Comparison of ENCODE assay signal across 9 cellular contexts in genomic region chr19:58514564-58515020, GRCh38. TPM values are rescaled to one million over a fixed set of nuclear protein-coding genes. Genes with fewer than 3 reads are reported as not detected.
DNase-seq lines count a peak whose midpoint lies in the region; ATAC-seq, FAIRE-seq and TF ChIP-seq lines count a peak whose summit lies in the region.
"Had no signal": no experiment of that assay in that cellular context is flagged by ENCODE, and none has a peak within 500 bp of the region (broad histone marks: within the 10 kb centered on the region; RNA-seq: fewer than 3 reads in every experiment).

No MANE protein-coding gene starts in this region.

- H3K9me3 ChIP-seq in keratinocyte (ENCODE audit: control insufficient read depth, low read depth, low read length), result no peaks in the 10 kb centered on the region
- no peaks in the 10 kb centered on the region for H3K9me3 ChIP-seq in suprapubic skin

- ATAC-seq in HG02840 (IDR thresholded peaks at IDR 0.05; ENCODE audit: low FRiP score, unreplicated experiment), result no peak

- H4K20me1 ChIP-seq in keratinocyte (ENCODE audit: control insufficient read depth, extremely low read depth, insufficient read depth, low read length), result no peaks in the 10 kb centered on the region

- H3K9ac ChIP-seq in keratinocyte (ENCODE audit: control insufficient read depth, extremely low read depth, insufficient read depth, low read length), result peak overlapping the region; percentile 74

- TF ChIP-seq POLR2A in suprapubic skin (IDR thresholded peaks at IDR 0.05), result no peak

- H3K36me3 ChIP-seq in keratinocyte (ENCODE audit: control insufficient read depth in 2 of 2, extremely low read depth in 1 of 2, insufficient read depth in 2 of 2, low read length in 2 of 2) (peaks cover 5 to 12% of the 10 kb centered on the region in 2 experiments), suprapubic skin (peaks cover 20% of the 10 kb centered on the region)

- H3K36me3 Mint-ChIP-seq in activated T-cell treated with anti-CD3 and anti-CD28 coated beads, Interleukin-2, amount 50 U/mL, for 24 hours (ENCODE audit: low read depth), result peaks cover 51% of the 10 kb centered on the region
- H3K36me3 Mint-ChIP-seq in activated naive CD8-positive, alpha-beta T cell, result no peaks in the 10 kb centered on the region

- no peak for DNase-seq in activated T-cell treated with anti-CD3 and anti-CD28 coated beads, Interleukin-2, amount 50 U/mL, for 24 hours
- DNase-seq in activated T-cell treated with anti-CD3 and anti-CD28 coated beads, Interleukin-2, amount 50 U/mL, for 1 hour, result no peak
- DNase-seq in keratinocyte (ENCODE audit: low read depth, low spot score) (no peak), suprapubic skin (ENCODE audit: low spot score in 2 of 2) (no peak), NCI-H2227 (lab: John Stamatoyannopoulos, UW; ENCODE audit: unreplicated experiment) (no peak)
- no peak for DNase-seq in activated CD4-positive, CD25-positive, alpha-beta regulatory T cell treated with anti-CD3 and anti-CD28 coated beads, Interleukin-2, amount 50 U/mL, for 72 hours

- no peaks in the 10 kb centered on the region for H3K27me3 Mint-ChIP-seq in activated T-cell treated with anti-CD3 and anti-CD28 coated beads, Interleukin-2, amount 50 U/mL, for 24 hours
- no peaks in the 10 kb centered on the region for H3K27me3 Mint-ChIP-seq in activated naive CD8-positive, alpha-beta T cell

- H3K27ac ChIP-seq in keratinocyte (ENCODE audit: control insufficient read depth, insufficient read depth, low read length) (peak overlapping the region; percentile 40), suprapubic skin (peak overlapping the region; percentile 31)

- TF ChIP-seq EP300 in suprapubic skin (IDR thresholded peaks at IDR 0.05), result no peak

- H3K9me3 Mint-ChIP-seq in activated T-cell treated with anti-CD3 and anti-CD28 coated beads, Interleukin-2, amount 50 U/mL, for 24 hours, result no peaks in the 10 kb centered on the region
- no peaks in the 10 kb centered on the region for H3K9me3 Mint-ChIP-seq in activated naive CD8-positive, alpha-beta T cell (ENCODE audit: low read depth)

- H3K4me3 ChIP-seq in keratinocyte (ENCODE audit: control insufficient read depth in 2 of 3, extremely low read depth in 1 of 3, insufficient read depth in 2 of 3, low read depth in 1 of 3, low read length in 3 of 3), result peak overlapping the region; percentile 45 to 78 (median 68)
- H3K4me3 ChIP-seq in suprapubic skin, result peak overlapping the region; percentile 42

- 45% methylated on average over 3 of the region's 3 CpGs for WGBS in suprapubic skin

- no peaks in the 10 kb centered on the region for H3K9me1 ChIP-seq in keratinocyte (ENCODE audit: control insufficient read depth, extremely low read depth, insufficient read depth, low read length)

- dilution Hi-C loops in keratinocyte (cut with MboI; ENCODE audit: extremely low pct_ligation_motif_present, low sequenced_read_pairs), result no loop called here

- no peak overlapping the region for H2AFZ ChIP-seq in keratinocyte (ENCODE audit: control insufficient read depth, low read length)

- peak overlapping the region; percentile 92 for H3K27ac Mint-ChIP-seq in activated T-cell treated with anti-CD3 and anti-CD28 coated beads, Interleukin-2, amount 50 U/mL, for 24 hours
- H3K27ac Mint-ChIP-seq in activated naive CD8-positive, alpha-beta T cell, result peak overlapping the region; percentile 83

- H3K4me2 ChIP-seq in keratinocyte (ENCODE audit: control insufficient read depth, extremely low read depth, insufficient read depth, low read depth, low read length), result peak overlapping the region; percentile 91

- peaks cover 47% of the 10 kb centered on the region for H3K79me2 ChIP-seq in keratinocyte (ENCODE audit: control insufficient read depth, insufficient read depth, low read length)

- peaks cover 38% of the 10 kb centered on the region for H3K4me1 Mint-ChIP-seq in activated T-cell treated with anti-CD3 and anti-CD28 coated beads, Interleukin-2, amount 50 U/mL, for 24 hours (ENCODE audit: low read depth)
- H3K4me1 Mint-ChIP-seq in activated naive CD8-positive, alpha-beta T cell (ENCODE audit: low read depth), result peaks cover 39% of the 10 kb centered on the region

- no peak for TF ChIP-seq CTCF in keratinocyte (optimal IDR thresholded peaks at IDR 0.05 in 1 of 3, IDR thresholded peaks at IDR 0.05 in 1 of 3, conservative IDR thresholded peaks at IDR 0.05 in 1 of 3; ENCODE audit: extremely low read depth in 1 of 3, insufficient read depth in 2 of 3, low read length in 3 of 3)
- no peak for TF ChIP-seq CTCF in suprapubic skin (IDR thresholded peaks at IDR 0.05)

- FAIRE-seq in keratinocyte (lab: Jason Lieb, UNC), result no peak
- FAIRE-seq: colon had no signal

- peaks cover 16% of the 10 kb centered on the region for H3K4me1 ChIP-seq in keratinocyte (ENCODE audit: control insufficient read depth, extremely low read depth, insufficient read depth, low read length)
- H3K4me1 ChIP-seq in suprapubic skin, result peaks cover 56% of the 10 kb centered on the region

- peak overlapping the region; percentile 88 for H3K4me3 Mint-ChIP-seq in activated T-cell treated with anti-CD3 and anti-CD28 coated beads, Interleukin-2, amount 50 U/mL, for 24 hours
- H3K4me3 Mint-ChIP-seq in activated naive CD8-positive, alpha-beta T cell, result peak overlapping the region; percentile 89

- no peaks in the 10 kb centered on the region for H3K27me3 ChIP-seq in keratinocyte (ENCODE audit: control insufficient read depth, extremely low read depth, insufficient read depth, low read length)
- no peaks in the 10 kb centered on the region for H3K27me3 ChIP-seq in suprapubic skin

RNA-seq across cellular contexts. Expression of gene SLC27A5, which starts 2.8 kb away (rescaled TPM):
- 13.4 to 15.4 TPM (median 14.7 TPM) in 3 replicates for polyA plus RNA-seq in keratinocyte
- polyA plus RNA-seq in keratinocyte (2011; ENCODE audit: low read depth), result 1.9 TPM
- polyA plus RNA-seq in keratinocyte (2011; cell fraction: cytosol; rRNA removed), result 7.9 and 16.2 TPM in 2 replicates
- 5.5 and 8.2 TPM in 2 replicates for polyA plus RNA-seq in keratinocyte (2011; cell fraction: nucleus; rRNA removed)
- polyA plus RNA-seq in keratinocyte (2012; ENCODE audit: low replicate concordance), result 11.7 and 22.5 TPM in 2 replicates
- polyA minus RNA-seq in keratinocyte, result 14.4 to 33.3 TPM (median 19.7 TPM) in 3 replicates
- polyA minus RNA-seq in keratinocyte (2011; cell fraction: cytosol; rRNA and poly(A)+ RNA removed), result 18.8 TPM
- 4.1 and 5.6 TPM in 2 replicates for polyA minus RNA-seq in keratinocyte (2011; cell fraction: nucleus; rRNA and poly(A)+ RNA removed)
- 10 to 100 TPM in 2 of 4 donors, 1 to 10 TPM in 2; 2.1 to 19.1 (median 10.7) TPM for total RNA-seq in suprapubic skin

RNA-seq across cellular contexts. Expression of gene ZBTB45, which starts 5.0 kb away (rescaled TPM):
- polyA plus RNA-seq in keratinocyte, result 3.1 to 8.2 TPM (median 4.6 TPM) in 3 replicates
- polyA plus RNA-seq in keratinocyte (2011; ENCODE audit: low read depth), result 2.3 TPM
- polyA plus RNA-seq in keratinocyte (2011; cell fraction: cytosol; rRNA removed), result 2.9 and 8.6 TPM in 2 replicates
- polyA plus RNA-seq in keratinocyte (2011; cell fraction: nucleus; rRNA removed), result 8.5 and 12.5 TPM in 2 replicates
- polyA plus RNA-seq in keratinocyte (2012; ENCODE audit: low replicate concordance), result 7.5 and 14.9 TPM in 2 replicates
- polyA minus RNA-seq in keratinocyte, result 2.6 to 12.6 TPM (median 3.4 TPM) in 3 replicates
- 15.7 TPM for polyA minus RNA-seq in keratinocyte (2011; cell fraction: cytosol; rRNA and poly(A)+ RNA removed)
- polyA minus RNA-seq in keratinocyte (2011; cell fraction: nucleus; rRNA and poly(A)+ RNA removed), result 9.2 and 10.1 TPM in 2 replicates
- 10 to 100 TPM in 3 of 4 donors, 1 to 10 TPM in 1; 6.7 to 20.7 (median 15.8) TPM for total RNA-seq in suprapubic skin

RNA-seq across cellular contexts. Expression of gene TRIM28, which starts 29.3 kb away (rescaled TPM):
- 290 to 316 TPM (median 298 TPM) in 3 replicates for polyA plus RNA-seq in keratinocyte
- polyA plus RNA-seq in keratinocyte (2011; ENCODE audit: low read depth), result 166 TPM
- polyA plus RNA-seq in keratinocyte (2011; cell fraction: cytosol; rRNA removed), result 199 and 380 TPM in 2 replicates
- polyA plus RNA-seq in keratinocyte (2011; cell fraction: nucleus; rRNA removed), result 344 and 506 TPM in 2 replicates
- polyA plus RNA-seq in keratinocyte (2012; ENCODE audit: low replicate concordance), result 355 and 492 TPM in 2 replicates
- polyA minus RNA-seq in keratinocyte, result 1,017 to 2,182 TPM (median 1,062 TPM) in 3 replicates
- 738 TPM for polyA minus RNA-seq in keratinocyte (2011; cell fraction: cytosol; rRNA and poly(A)+ RNA removed)
- polyA minus RNA-seq in keratinocyte (2011; cell fraction: nucleus; rRNA and poly(A)+ RNA removed), result 573 and 589 TPM in 2 replicates
- 100 to 1,000 TPM; 334 to 395 (median 360) TPM for total RNA-seq in suprapubic skin

RNA-seq across cellular contexts. Expression of gene ZNF446, which starts 38.4 kb away (rescaled TPM):
- polyA plus RNA-seq in keratinocyte, result 2.1 to 4.7 TPM (median 2.7 TPM) in 3 replicates
- 1.4 TPM for polyA plus RNA-seq in keratinocyte (2011; ENCODE audit: low read depth)
- 1.5 and 3.5 TPM in 2 replicates for polyA plus RNA-seq in keratinocyte (2011; cell fraction: cytosol; rRNA removed)
- 6.4 and 9.9 TPM in 2 replicates for polyA plus RNA-seq in keratinocyte (2011; cell fraction: nucleus; rRNA removed)
- 3.7 and 3.9 TPM in 2 replicates for polyA plus RNA-seq in keratinocyte (2012; ENCODE audit: low replicate concordance)
- polyA minus RNA-seq in keratinocyte, result 1.4 to 3.3 TPM (median 2.3 TPM) in 3 replicates
- 2.1 TPM for polyA minus RNA-seq in keratinocyte (2011; cell fraction: cytosol; rRNA and poly(A)+ RNA removed)
- polyA minus RNA-seq in keratinocyte (2011; cell fraction: nucleus; rRNA and poly(A)+ RNA removed), result 4.5 and 5.7 TPM in 2 replicates
- 10 to 100 TPM; 19.8 to 38.8 (median 24.0) TPM for total RNA-seq in suprapubic skin

RNA-seq across cellular contexts. Expression of gene CHMP2A, which starts 40.3 kb away (rescaled TPM):
- polyA plus RNA-seq in keratinocyte, result 105 to 167 TPM (median 115 TPM) in 3 replicates
- 197 TPM for polyA plus RNA-seq in keratinocyte (2011; ENCODE audit: low read depth)
- 142 and 203 TPM in 2 replicates for polyA plus RNA-seq in keratinocyte (2011; cell fraction: cytosol; rRNA removed)
- polyA plus RNA-seq in keratinocyte (2011; cell fraction: nucleus; rRNA removed), result 87.9 and 91.0 TPM in 2 replicates
- 150 and 159 TPM in 2 replicates for polyA plus RNA-seq in keratinocyte (2012; ENCODE audit: low replicate concordance)
- polyA minus RNA-seq in keratinocyte, result 73.6 to 125 TPM (median 114 TPM) in 3 replicates
- 121 TPM for polyA minus RNA-seq in keratinocyte (2011; cell fraction: cytosol; rRNA and poly(A)+ RNA removed)
- 22.2 and 26.5 TPM in 2 replicates for polyA minus RNA-seq in keratinocyte (2011; cell fraction: nucleus; rRNA and poly(A)+ RNA removed)
- total RNA-seq in suprapubic skin, result 100 to 1,000 TPM in 3 of 4 donors, 10 to 100 TPM in 1; 96.1 to 120 (median 103) TPM
